ENCODE assay signal across 1 cellular context in genomic region chr17:50684612-50685333, GRCh38.
TF ChIP-seq lines count a peak whose summit lies in the region.

No MANE protein-coding gene starts in this region.

TF ChIP-seq in HepG2, 621 proteins besides CTCF, POLR2A, EP300 and RAD21 (continued from another document and continues in another):
- no peak for TF ChIP-seq GABPA (IDR thresholded peaks at IDR 0.05; ENCODE audit: low read depth, low read length)
- TF ChIP-seq GABPA (CRISPR knock-in tag; IDR thresholded peaks at IDR 0.05; ENCODE audit: low read depth) = peak; percentile 70
- 0 out of 2 replicates have a peak, but pooled peaks have one; percentile 21 for TF ChIP-seq ZNF891 (CRISPR knock-in tag; IDR thresholded peaks at IDR 0.05)
- peak; percentile 90; the same call in 1 of the 2 replicates for TF ChIP-seq ZNF670 (CRISPR knock-in tag; IDR thresholded peaks at IDR 0.05; ENCODE audit: borderline replicate concordance)
- TF ChIP-seq KLF13 (CRISPR knock-in tag; IDR thresholded peaks at IDR 0.05) = no peak
- TF ChIP-seq KDM5B (CRISPR knock-in tag; IDR thresholded peaks at IDR 0.05; ENCODE audit: borderline replicate concordance) = no peak; the same call in 1 of the 2 replicates
- peak; percentile 56; the same call in 1 of the 2 replicates for TF ChIP-seq ZNF235 (CRISPR knock-in tag; IDR thresholded peaks at IDR 0.05; ENCODE audit: borderline replicate concordance)
- 0 out of 2 replicates have a peak, but pooled peaks have one; percentile 23 for TF ChIP-seq NFATC3 (CRISPR knock-in tag; IDR thresholded peaks at IDR 0.05)
- TF ChIP-seq MLLT10 (CRISPR knock-in tag; IDR thresholded peaks at IDR 0.05) = no peak
- no peak for TF ChIP-seq ZNF382 (CRISPR knock-in tag; IDR thresholded peaks at IDR 0.05; ENCODE audit: borderline replicate concordance)
- peak; percentile 88; the same call in 1 of the 2 replicates for TF ChIP-seq ZC3H4 (CRISPR knock-in tag; IDR thresholded peaks at IDR 0.05; ENCODE audit: borderline replicate concordance)
- no peak for TF ChIP-seq FLYWCH1 (CRISPR knock-in tag; IDR thresholded peaks at IDR 0.05)
- TF ChIP-seq, protein P1, sequence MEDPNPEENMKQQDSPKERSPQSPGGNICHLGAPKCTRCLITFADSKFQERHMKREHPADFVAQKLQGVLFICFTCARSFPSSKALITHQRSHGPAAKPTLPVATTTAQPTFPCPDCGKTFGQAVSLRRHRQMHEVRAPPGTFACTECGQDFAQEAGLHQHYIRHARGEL (CRISPR knock-in tag; IDR thresholded peaks at IDR 0.05) = 0 out of 2 replicates have a peak, but pooled peaks have one; percentile 27
- TF ChIP-seq, protein P2, sequence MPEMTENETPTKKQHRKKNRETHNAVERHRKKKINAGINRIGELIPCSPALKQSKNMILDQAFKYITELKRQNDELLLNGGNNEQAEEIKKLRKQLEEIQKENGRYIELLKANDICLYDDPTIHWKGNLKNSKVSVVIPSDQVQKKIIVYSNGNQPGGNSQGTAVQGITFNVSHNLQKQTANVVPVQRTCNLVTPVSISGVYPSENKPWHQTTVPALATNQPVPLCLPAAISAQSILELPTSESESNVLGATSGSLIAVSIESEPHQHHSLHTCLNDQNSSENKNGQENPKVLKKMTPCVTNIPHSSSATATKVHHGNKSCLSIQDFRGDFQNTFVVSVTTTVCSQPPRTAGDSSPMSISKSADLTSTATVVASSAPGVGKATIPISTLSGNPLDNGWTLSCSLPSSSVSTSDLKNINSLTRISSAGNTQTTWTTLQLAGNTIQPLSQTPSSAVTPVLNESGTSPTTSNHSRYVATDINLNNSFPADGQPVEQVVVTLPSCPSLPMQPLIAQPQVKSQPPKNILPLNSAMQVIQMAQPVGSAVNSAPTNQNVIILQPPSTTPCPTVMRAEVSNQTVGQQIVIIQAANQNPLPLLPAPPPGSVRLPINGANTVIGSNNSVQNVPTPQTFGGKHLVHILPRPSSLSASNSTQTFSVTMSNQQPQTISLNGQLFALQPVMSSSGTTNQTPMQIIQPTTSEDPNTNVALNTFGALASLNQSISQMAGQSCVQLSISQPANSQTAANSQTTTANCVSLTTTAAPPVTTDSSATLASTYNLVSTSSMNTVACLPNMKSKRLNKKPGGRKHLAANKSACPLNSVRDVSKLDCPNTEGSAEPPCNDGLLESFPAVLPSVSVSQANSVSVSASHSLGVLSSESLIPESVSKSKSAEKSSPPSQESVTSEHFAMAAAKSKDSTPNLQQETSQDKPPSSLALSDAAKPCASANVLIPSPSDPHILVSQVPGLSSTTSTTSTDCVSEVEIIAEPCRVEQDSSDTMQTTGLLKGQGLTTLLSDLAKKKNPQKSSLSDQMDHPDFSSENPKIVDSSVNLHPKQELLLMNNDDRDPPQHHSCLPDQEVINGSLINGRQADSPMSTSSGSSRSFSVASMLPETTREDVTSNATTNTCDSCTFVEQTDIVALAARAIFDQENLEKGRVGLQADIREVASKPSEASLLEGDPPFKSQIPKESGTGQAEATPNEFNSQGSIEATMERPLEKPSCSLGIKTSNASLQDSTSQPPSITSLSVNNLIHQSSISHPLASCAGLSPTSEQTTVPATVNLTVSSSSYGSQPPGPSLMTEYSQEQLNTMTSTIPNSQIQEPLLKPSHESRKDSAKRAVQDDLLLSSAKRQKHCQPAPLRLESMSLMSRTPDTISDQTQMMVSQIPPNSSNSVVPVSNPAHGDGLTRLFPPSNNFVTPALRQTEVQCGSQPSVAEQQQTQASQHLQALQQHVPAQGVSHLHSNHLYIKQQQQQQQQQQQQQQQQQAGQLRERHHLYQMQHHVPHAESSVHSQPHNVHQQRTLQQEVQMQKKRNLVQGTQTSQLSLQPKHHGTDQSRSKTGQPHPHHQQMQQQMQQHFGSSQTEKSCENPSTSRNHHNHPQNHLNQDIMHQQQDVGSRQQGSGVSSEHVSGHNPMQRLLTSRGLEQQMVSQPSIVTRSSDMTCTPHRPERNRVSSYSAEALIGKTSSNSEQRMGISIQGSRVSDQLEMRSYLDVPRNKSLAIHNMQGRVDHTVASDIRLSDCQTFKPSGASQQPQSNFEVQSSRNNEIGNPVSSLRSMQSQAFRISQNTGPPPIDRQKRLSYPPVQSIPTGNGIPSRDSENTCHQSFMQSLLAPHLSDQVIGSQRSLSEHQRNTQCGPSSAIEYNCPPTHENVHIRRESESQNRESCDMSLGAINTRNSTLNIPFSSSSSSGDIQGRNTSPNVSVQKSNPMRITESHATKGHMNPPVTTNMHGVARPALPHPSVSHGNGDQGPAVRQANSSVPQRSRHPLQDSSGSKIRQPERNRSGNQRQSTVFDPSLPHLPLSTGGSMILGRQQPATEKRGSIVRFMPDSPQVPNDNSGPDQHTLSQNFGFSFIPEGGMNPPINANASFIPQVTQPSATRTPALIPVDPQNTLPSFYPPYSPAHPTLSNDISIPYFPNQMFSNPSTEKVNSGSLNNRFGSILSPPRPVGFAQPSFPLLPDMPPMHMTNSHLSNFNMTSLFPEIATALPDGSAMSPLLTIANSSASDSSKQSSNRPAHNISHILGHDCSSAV (CRISPR knock-in tag; IDR thresholded peaks at IDR 0.05; ENCODE audit: borderline replicate concordance) = no peak
- TF ChIP-seq ZNF776 (CRISPR knock-in tag; IDR thresholded peaks at IDR 0.05) = no peak
- peak; percentile 91 for TF ChIP-seq ETV6 (CRISPR knock-in tag; conservative IDR thresholded peaks at IDR 0.05)
- no peak; the same call in 1 of the 2 replicates for TF ChIP-seq ZNF160 (CRISPR knock-in tag; IDR thresholded peaks at IDR 0.05)
- TF ChIP-seq ZNF207 (IDR thresholded peaks at IDR 0.05; ENCODE audit: borderline replicate concordance) = no peak
- no peak for TF ChIP-seq NFE2L2 (IDR thresholded peaks at IDR 0.05; ENCODE audit: low read length)
- peak; percentile 90; the same call in 1 of the 2 replicates for TF ChIP-seq ZNF552 (CRISPR knock-in tag; IDR thresholded peaks at IDR 0.05; ENCODE audit: borderline replicate concordance)
- peak; percentile 49 for TF ChIP-seq MLXIP (CRISPR knock-in tag; IDR thresholded peaks at IDR 0.05; ENCODE audit: borderline replicate concordance)
- peak; percentile 89 for TF ChIP-seq IRX3 (CRISPR knock-in tag; IDR thresholded peaks at IDR 0.05; ENCODE audit: borderline replicate concordance, low read depth)
- TF ChIP-seq STAT5B (CRISPR knock-in tag; IDR thresholded peaks at IDR 0.05) = no peak
- 0 out of 2 replicates have a peak, but pooled peaks have one; percentile 16 for TF ChIP-seq ZBTB10 (CRISPR knock-in tag; IDR thresholded peaks at IDR 0.05; ENCODE audit: borderline replicate concordance)
- peak; percentile 99 for TF ChIP-seq SAP130 (CRISPR knock-in tag; IDR thresholded peaks at IDR 0.05; ENCODE audit: low read depth)
- TF ChIP-seq JARID2 (CRISPR knock-in tag; IDR thresholded peaks at IDR 0.05; ENCODE audit: insufficient replicate concordance) = no peak
- TF ChIP-seq RBM39 (IDR thresholded peaks at IDR 0.05; ENCODE audit: low read depth, low read length, poor library complexity, severe bottlenecking) = peak; percentile 70
- TF ChIP-seq NR2F1 (CRISPR knock-in tag; IDR thresholded peaks at IDR 0.05) = peak; percentile 98
- TF ChIP-seq CC2D1A (CRISPR knock-in tag; IDR thresholded peaks at IDR 0.05) = no peak
- TF ChIP-seq ZNF644 (CRISPR knock-in tag; IDR thresholded peaks at IDR 0.05; ENCODE audit: low read depth) = peak; percentile 73; the same call in 1 of the 2 replicates
- TF ChIP-seq ZNF569 (CRISPR knock-in tag; IDR thresholded peaks at IDR 0.05; ENCODE audit: borderline replicate concordance) = peak; percentile 71; the same call in 1 of the 2 replicates
- no peak for TF ChIP-seq HNRNPK (IDR thresholded peaks at IDR 0.05; ENCODE audit: low read depth, low read length, poor library complexity, severe bottlenecking)
- TF ChIP-seq BCL6 (CRISPR knock-in tag; IDR thresholded peaks at IDR 0.05) = peak; percentile 89
- TF ChIP-seq ZNF121 (CRISPR knock-in tag; IDR thresholded peaks at IDR 0.05) = peak; percentile 88
- TF ChIP-seq MEF2D (CRISPR knock-in tag; IDR thresholded peaks at IDR 0.05) = peak; percentile 93
- no peak for TF ChIP-seq ARNT (IDR thresholded peaks at IDR 0.05)
- TF ChIP-seq ZNF281 (CRISPR knock-in tag; IDR thresholded peaks at IDR 0.05; ENCODE audit: borderline replicate concordance) = no peak; the same call in 1 of the 2 replicates
- TF ChIP-seq HOXA5 (CRISPR knock-in tag; IDR thresholded peaks at IDR 0.05) = peak; percentile 93
- TF ChIP-seq SALL1 (CRISPR knock-in tag; IDR thresholded peaks at IDR 0.05) = peak; percentile 99
- TF ChIP-seq HOXA7 (CRISPR knock-in tag; IDR thresholded peaks at IDR 0.05) = no peak
- peak; percentile 98 for TF ChIP-seq HNF4A (CRISPR knock-in tag; IDR thresholded peaks at IDR 0.05)
- TF ChIP-seq CCDC6 (CRISPR knock-in tag; IDR thresholded peaks at IDR 0.05) = peak; percentile 98; the same call in 1 of the 2 replicates
- TF ChIP-seq BORCS8-MEF2B (CRISPR knock-in tag; IDR thresholded peaks at IDR 0.05) = peak; percentile 90
- peak; percentile 91 for TF ChIP-seq KAT8 (CRISPR knock-in tag; IDR thresholded peaks at IDR 0.05)
- TF ChIP-seq MTA3 (CRISPR knock-in tag; IDR thresholded peaks at IDR 0.05) = no peak
- TF ChIP-seq ZBTB20 (CRISPR knock-in tag; IDR thresholded peaks at IDR 0.05; ENCODE audit: borderline replicate concordance, low read depth) = peak; percentile 67; the same call in 1 of the 2 replicates
- TF ChIP-seq PITX1 (CRISPR knock-in tag; IDR thresholded peaks at IDR 0.05) = peak; percentile 95
- peak; percentile 98 for TF ChIP-seq RXRA (CRISPR knock-in tag; IDR thresholded peaks at IDR 0.05)
- TF ChIP-seq ZFP36L1 (CRISPR knock-in tag; IDR thresholded peaks at IDR 0.05) = peak; percentile 89; the same call in 1 of the 2 replicates
- TF ChIP-seq SAFB2 (CRISPR knock-in tag; IDR thresholded peaks at IDR 0.05; ENCODE audit: borderline replicate concordance, low read depth) = peak; percentile 83; the same call in 1 of the 2 replicates
- TF ChIP-seq ZKSCAN5 (CRISPR knock-in tag; IDR thresholded peaks at IDR 0.05) = no peak
- TF ChIP-seq ZNF460 (CRISPR knock-in tag; IDR thresholded peaks at IDR 0.05; ENCODE audit: borderline replicate concordance) = peak; percentile 48; the same call in 1 of the 2 replicates
- 0 out of 2 replicates have a peak, but pooled peaks have one; percentile 67 for TF ChIP-seq ZNF737 (CRISPR knock-in tag; IDR thresholded peaks at IDR 0.05; ENCODE audit: borderline replicate concordance)
